In the genomic region with DNA sequence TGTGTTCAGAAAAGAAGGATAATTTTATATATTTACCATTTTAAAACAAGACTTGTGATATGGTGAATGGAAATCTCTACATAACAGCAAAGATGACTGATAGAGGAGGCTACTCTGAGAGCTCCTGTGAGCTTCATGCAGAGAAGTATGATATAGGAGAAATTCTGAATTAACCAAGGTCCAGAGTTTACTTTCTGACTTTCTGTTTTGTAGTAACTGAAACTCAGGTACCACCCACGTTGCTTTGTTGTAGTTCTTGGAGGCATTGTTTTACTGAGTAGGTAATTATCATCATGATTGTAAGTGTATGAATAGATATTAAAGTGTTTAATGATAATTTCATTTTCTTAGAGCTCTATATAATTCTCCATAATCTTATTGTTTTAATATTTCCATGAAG, we compare ENCODE assay signal across 24 cellular contexts. TPM values are rescaled to one million over a fixed set of nuclear protein-coding genes. Genes with fewer than 3 reads are reported as not detected.
A peak's percentile ranks its signal among the peaks of the same experiment; 100 is the strongest.
DNase-seq lines count a peak whose midpoint lies in the region; ATAC-seq and TF ChIP-seq lines count a peak whose summit lies in the region.
"Had no signal": no experiment of that assay in that cellular context is flagged by ENCODE, and none has a peak within 500 bp of the region (broad histone marks: within the 10 kb centered on the region; RNA-seq: fewer than 3 reads in every experiment).

No MANE protein-coding gene starts in this region.

- no peak overlapping the region for H3K27ac ChIP-seq in breast epithelium
- H3K27ac ChIP-seq: BLaER1, HL-60, SJCRH30 had no signal

- no peaks in the 10 kb centered on the region for H3K36me3 ChIP-seq in breast epithelium
- H3K36me3 ChIP-seq: BLaER1, SJCRH30 had no signal

- no peak for TF ChIP-seq POLR2A in breast epithelium (IDR thresholded peaks at IDR 0.05)

- H3K4me1 ChIP-seq in breast epithelium: no peaks in the 10 kb centered on the region
- H3K4me1 ChIP-seq: BLaER1, Caco-2, SJCRH30 had no signal

- no peak for TF ChIP-seq CTCF in breast epithelium (IDR thresholded peaks at IDR 0.05)

- DNase-seq in breast epithelium (ENCODE audit: low spot score in 2 of 2) (no peak), NOMO-1 treated with dmso at 0.1 percent for 144 hours (lab: John Stamatoyannopoulos, UW; ENCODE audit: unreplicated experiment) (no peak), DMS114 treated with DMSO at 0.1 percent for 48 hours (lab: John Stamatoyannopoulos, UW; ENCODE audit: unreplicated experiment) (no peak), T-helper 9 cell (no peak)
- DNase-seq: ACHN; Caco-2; CD4-positive, alpha-beta T cell; DMS 273 treated with DMSO at 0.1 percent for 48 hours; KBM-7; NCI-H1092 treated with DMSO at 0.1 percent for 48 hours; NCI-H2029 treated with DMSO at 0.1 percent for 48 hours; NCI-H2171; NCI-H345; NCI-H524; NCI-H774; OCI-M1; SJCRH30; T-cell had no signal

- intact Hi-C loops in breast epithelium (cut with DNase I; ENCODE audit: low total_unique reads): no loop called here

- ATAC-seq in GM19351 (IDR thresholded peaks at IDR 0.05; ENCODE audit: unreplicated experiment) (peak; percentile 77), HG02798 (IDR thresholded peaks at IDR 0.05; ENCODE audit: poor library complexity, unreplicated experiment) (peak; percentile 60), HG03432 (IDR thresholded peaks at IDR 0.05; ENCODE audit: unreplicated experiment) (peak; percentile 53)
- ATAC-seq: T-cell had no signal

- no peak overlapping the region for H3K4me3 ChIP-seq in breast epithelium
- H3K4me3 ChIP-seq: BLaER1, SJCRH30 had no signal

- H3K27me3 ChIP-seq in breast epithelium: no peaks in the 10 kb centered on the region
- H3K27me3 ChIP-seq: BLaER1, SJCRH30 had no signal

- H3K9me3 ChIP-seq in breast epithelium: no peaks in the 10 kb centered on the region
- H3K9me3 ChIP-seq: BLaER1, Caco-2, SJCRH30 had no signal

RNA-seq across cellular contexts. Expression of a gene that starts 18.0 kb away (rescaled TPM):
- 10 to 100 TPM in 1 of 3 donors, 1 to 10 TPM in 2; 6.3 to 11.4 (median 8.2) TPM for total RNA-seq in breast epithelium

RNA-seq across cellular contexts. Expression of a gene that starts 18.3 kb away (rescaled TPM):
- total RNA-seq in breast epithelium: 10 to 100 TPM in 2 of 3 donors, under 1 TPM in 1; 0.16 to 56.1 (median 34.1) TPM
- total RNA-seq: CD4-positive, alpha-beta T cell; H4; SJCRH30 had no signal
